In genomic region chr2:42843611-42844010, GRCh38 we compare ENCODE assay signal across 14 cellular contexts. TPM values are rescaled to one million over a fixed set of nuclear protein-coding genes. Genes with fewer than 3 reads are reported as not detected.
"Had no signal": no experiment of that assay in that cellular context is flagged by ENCODE, and none has a peak within 500 bp of the region (broad histone marks: within the 10 kb centered on the region; RNA-seq: fewer than 3 reads in every experiment).

No MANE protein-coding gene starts in this region.

- ATAC-seq: heart left ventricle; left lobe of liver; stimulated activated memory B cell treated with anti-CD40 and anti-IgM and Interleukin-4, amounts not matched to agents 10 μg/mL and 1 μg/mL and 100 μg/mL, for 72 hours had no signal

- H3K27me3 ChIP-seq: ascending aorta, heart left ventricle had no signal

- DNase-seq: activated CD4-positive, alpha-beta T cell treated with anti-CD3 and anti-CD28 coated beads for 1 hour; activated CD4-positive, alpha-beta T cell treated with anti-CD3 and anti-CD28 coated beads, Interleukin-2, amount 50 U/mL, for 4 hours; activated naive CD4-positive, alpha-beta T cell treated with anti-CD3 and anti-CD28 coated beads, Interleukin-2, amount 10 ng/mL, durations not matched to agents 7 days and 5 days; activated T-cell treated with anti-CD3 and anti-CD28 coated beads for 4 hours; heart left ventricle; stimulated activated CD4-positive, alpha-beta T cell treated with anti-CD3 and anti-CD28 coated beads, Interleukin-2, amount 100 ng/mL, for 48 hours; T-helper 1 cell; T1000 had no signal

- H3K9me3 ChIP-seq: ascending aorta, heart left ventricle had no signal

- H3K36me3 ChIP-seq: ascending aorta, heart left ventricle had no signal

- H3K4me3 ChIP-seq: ascending aorta, heart left ventricle had no signal

RNA-seq across cellular contexts. Expression of gene HAAO, which starts 51.2 kb away (rescaled TPM):
- total RNA-seq: bronchial epithelial cell, dermis microvascular lymphatic vessel endothelial cell, lung microvascular endothelial cell had no signal
